2 cellular contexts compared by ENCODE assay signal in genomic region chr5:139775872-139776271, GRCh38.
TF ChIP-seq lines count a peak whose summit lies in the region.

No MANE protein-coding gene starts in this region.

TF ChIP-seq in SK-N-SH, 30 proteins besides CTCF, POLR2A, EP300 and RAD21 (continued from another document):
- TF ChIP-seq USF1 (IDR thresholded peaks at IDR 0.05; ENCODE audit: borderline replicate concordance, low read depth) = no peak
- TF ChIP-seq FOSL2 (IDR thresholded peaks at IDR 0.05; ENCODE audit: borderline replicate concordance, low read depth) = no peak
- no peak for TF ChIP-seq EZH2phosphoT487 (IDR thresholded peaks at IDR 0.05; ENCODE audit: borderline replicate concordance, low read depth)
- no peak for TF ChIP-seq ZBTB33 (IDR thresholded peaks at IDR 0.05; ENCODE audit: borderline replicate concordance, low read depth)
- no peak for TF ChIP-seq YY1 (IDR thresholded peaks at IDR 0.05; ENCODE audit: low read depth)
- no peak for TF ChIP-seq MAX (IDR thresholded peaks at IDR 0.05; ENCODE audit: low read depth)
- TF ChIP-seq RXRA (IDR thresholded peaks at IDR 0.05; ENCODE audit: borderline replicate concordance, low read depth) = no peak
- no peak for TF ChIP-seq CHD2 (IDR thresholded peaks at IDR 0.05; ENCODE audit: low read length, partially characterized antibody)
- TF ChIP-seq RCOR1 (IDR thresholded peaks at IDR 0.05; ENCODE audit: low read length) = no peak
- no peak for TF ChIP-seq GABPA (IDR thresholded peaks at IDR 0.05; ENCODE audit: low read depth)
- no peak for TF ChIP-seq SIN3A (IDR thresholded peaks at IDR 0.05; ENCODE audit: borderline replicate concordance, low read depth, low read length)
- TF ChIP-seq PBX3 (IDR thresholded peaks at IDR 0.05) = no peak
- no peak for TF ChIP-seq TAF1 (IDR thresholded peaks at IDR 0.05; ENCODE audit: borderline replicate concordance, low read depth, low read length)
- TF ChIP-seq ELF1 (IDR thresholded peaks at IDR 0.05) = no peak
- TF ChIP-seq POLR2AphosphoS5 (IDR thresholded peaks at IDR 0.05; ENCODE audit: low read depth, low read length) = no peak
- TF ChIP-seq MXI1 (IDR thresholded peaks at IDR 0.05; ENCODE audit: low read depth, low read length) = no peak

TF ChIP-seq in SK-N-SH treated with all-trans-retinoic acid at 6 μM for 48 hours, 23 proteins besides CTCF, POLR2A, EP300 and RAD21 (continued from another document):
- TF ChIP-seq CREB5 (CRISPR knock-in tag; IDR thresholded peaks at IDR 0.05; ENCODE audit: low read depth) = no peak
- TF ChIP-seq TCF4 (CRISPR knock-in tag; IDR thresholded peaks at IDR 0.05; ENCODE audit: borderline replicate concordance) = no peak
- TF ChIP-seq PPARA (CRISPR knock-in tag; IDR thresholded peaks at IDR 0.05; ENCODE audit: borderline replicate concordance) = no peak
